In the genomic region with DNA sequence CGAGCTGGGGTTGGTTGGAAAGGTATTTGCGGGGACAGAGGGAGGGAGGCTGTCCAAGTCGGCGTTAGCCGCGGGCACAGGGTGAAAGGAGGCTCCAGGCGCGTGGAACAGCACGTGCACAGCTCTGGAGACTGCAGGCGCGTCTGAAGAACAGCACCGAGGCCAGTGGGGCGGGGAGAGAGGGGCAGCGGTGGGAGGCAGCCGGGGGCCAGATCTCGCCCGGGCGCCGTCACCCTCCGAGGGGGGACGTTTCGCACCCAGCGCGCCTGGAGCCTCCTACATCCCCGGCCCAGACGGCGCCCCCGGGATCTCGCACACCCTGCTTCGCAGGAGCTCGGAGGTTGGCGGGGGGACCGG, we compare ENCODE assay signal across 8 cellular contexts.
DNase-seq lines count a peak whose midpoint lies in the region; ATAC-seq and TF ChIP-seq lines count a peak whose summit lies in the region.

No MANE protein-coding gene starts in this region.

- H3K4me3 Mint-ChIP-seq in activated CD4-positive, alpha-beta T cell treated with anti-CD3 and anti-CD28 coated beads, Interleukin-2, amount 10 ng/mL, durations not matched to agents 7 days and 5 days: peak overlapping the region; percentile 98
- peak overlapping the region; percentile 92 for H3K4me3 Mint-ChIP-seq in stimulated activated memory B cell treated with anti-CD40 and anti-IgM and Interleukin-4, amounts not matched to agents 10 μg/mL and 1 μg/mL and 100 μg/mL, for 72 hours

- no peaks in the 10 kb centered on the region for H3K79me2 ChIP-seq in hepatocyte

- peak overlapping the region; percentile 42 for H3K4me3 ChIP-seq in SJCRH30
- peak overlapping the region; percentile 85 for H3K4me3 ChIP-seq in hepatocyte

- H3K9me3 Mint-ChIP-seq in activated CD4-positive, alpha-beta T cell treated with anti-CD3 and anti-CD28 coated beads, Interleukin-2, amount 10 ng/mL, durations not matched to agents 7 days and 5 days: no peaks in the 10 kb centered on the region
- H3K9me3 Mint-ChIP-seq in stimulated activated memory B cell treated with anti-CD40 and anti-IgM and Interleukin-4, amounts not matched to agents 10 μg/mL and 1 μg/mL and 100 μg/mL, for 72 hours: no peaks in the 10 kb centered on the region

- peak overlapping the region; percentile 11 for H2AFZ ChIP-seq in hepatocyte

- DNase-seq in activated CD4-positive, alpha-beta T cell treated with anti-CD3 and anti-CD28 coated beads, Interleukin-2, amount 10 ng/mL, durations not matched to agents 7 days and 5 days: no peak
- no peak for DNase-seq in activated CD4-positive, alpha-beta T cell treated with anti-CD3 and anti-CD28 coated beads, Interleukin-2, amount 50 U/mL, for 1 hour
- DNase-seq in SJCRH30 (no peak), hepatocyte (ENCODE audit: low spot score) (no peak), DMS53 (lab: John Stamatoyannopoulos, UW) (no peak), NCI-H345 treated with DMSO at 0.1 percent for 48 hours (lab: John Stamatoyannopoulos, UW; ENCODE audit: unreplicated experiment) (no peak), GM19238 (ENCODE audit: insufficient read length, low spot score) (no peak)

- H3K4me1 ChIP-seq in SJCRH30 (no peaks in the 10 kb centered on the region; the same call in 1 of the 2 replicates), hepatocyte (ENCODE audit: insufficient read depth) (peaks cover 17% of the 10 kb centered on the region)

- H3K27ac ChIP-seq in SJCRH30 (no peak overlapping the region), hepatocyte (no peak overlapping the region)

- peaks cover 2% of the 10 kb centered on the region for H3K36me3 Mint-ChIP-seq in activated CD4-positive, alpha-beta T cell treated with anti-CD3 and anti-CD28 coated beads, Interleukin-2, amount 10 ng/mL, durations not matched to agents 7 days and 5 days (ENCODE audit: low read depth)
- H3K36me3 Mint-ChIP-seq in stimulated activated memory B cell treated with anti-CD40 and anti-IgM and Interleukin-4, amounts not matched to agents 10 μg/mL and 1 μg/mL and 100 μg/mL, for 72 hours: no peaks in the 10 kb centered on the region

- no peaks in the 10 kb centered on the region for H4K20me1 ChIP-seq in hepatocyte (ENCODE audit: insufficient read depth, poor library complexity, severe bottlenecking)

- H3K4me2 ChIP-seq in hepatocyte: peak overlapping the region; percentile 97

- peaks cover 49% of the 10 kb centered on the region for H3K27me3 ChIP-seq in SJCRH30
- no peaks in the 10 kb centered on the region for H3K27me3 ChIP-seq in hepatocyte

- ATAC-seq in stimulated activated memory B cell treated with anti-CD40 and anti-IgM and Interleukin-4, amounts not matched to agents 10 μg/mL and 1 μg/mL and 100 μg/mL, for 72 hours: peak; percentile 1

- peaks cover 7% of the 10 kb centered on the region for H3K27me3 Mint-ChIP-seq in activated CD4-positive, alpha-beta T cell treated with anti-CD3 and anti-CD28 coated beads, Interleukin-2, amount 10 ng/mL, durations not matched to agents 7 days and 5 days
- H3K27me3 Mint-ChIP-seq in stimulated activated memory B cell treated with anti-CD40 and anti-IgM and Interleukin-4, amounts not matched to agents 10 μg/mL and 1 μg/mL and 100 μg/mL, for 72 hours: peaks cover 4% of the 10 kb centered on the region

- CTCF ChIA-PET in activated CD4-positive, alpha-beta T cell treated with anti-CD3 and anti-CD28 coated beads, Interleukin-2, amount 10 ng/mL, durations not matched to agents 7 days and 5 days (lab: Charles Lee): interaction anchor here (0.7 to 5.1 kb wide), 5 partner anchors 11 to 72 kb away, joined by 3 to 16 read pairs (median 5); no protein-coding TSS in a partner anchor

- H3K9me3 ChIP-seq in SJCRH30 (replicated peaks): no peaks in the 10 kb centered on the region
- H3K9me3 ChIP-seq in hepatocyte (ENCODE audit: low read depth): no peaks in the 10 kb centered on the region

- H3K36me3 ChIP-seq in SJCRH30 (no peaks in the 10 kb centered on the region), hepatocyte (replicated peaks; ENCODE audit: insufficient read depth, low read depth) (no peaks in the 10 kb centered on the region)

- POLR2A ChIA-PET in activated CD4-positive, alpha-beta T cell treated with anti-CD3 and anti-CD28 coated beads, Interleukin-2, amount 10 ng/mL, durations not matched to agents 7 days and 5 days (lab: Charles Lee): interaction anchor here (0.6 kb wide), 1 partner anchor 32 kb away, joined by 3 read pairs; no protein-coding TSS in a partner anchor

- peaks cover 22% of the 10 kb centered on the region for H3K4me1 Mint-ChIP-seq in activated CD4-positive, alpha-beta T cell treated with anti-CD3 and anti-CD28 coated beads, Interleukin-2, amount 10 ng/mL, durations not matched to agents 7 days and 5 days
- H3K4me1 Mint-ChIP-seq in stimulated activated memory B cell treated with anti-CD40 and anti-IgM and Interleukin-4, amounts not matched to agents 10 μg/mL and 1 μg/mL and 100 μg/mL, for 72 hours: peaks cover 30% of the 10 kb centered on the region

- 0% methylated on average over 9 of the region's 33 CpGs for WGBS in hepatocyte (ENCODE audit: low lambda C conversion rate, missing lambda C conversion rate)

- peak overlapping the region; percentile 99 for H3K27ac Mint-ChIP-seq in activated CD4-positive, alpha-beta T cell treated with anti-CD3 and anti-CD28 coated beads, Interleukin-2, amount 10 ng/mL, durations not matched to agents 7 days and 5 days
- H3K27ac Mint-ChIP-seq in stimulated activated memory B cell treated with anti-CD40 and anti-IgM and Interleukin-4, amounts not matched to agents 10 μg/mL and 1 μg/mL and 100 μg/mL, for 72 hours: peak overlapping the region; percentile 79

- no peak for TF ChIP-seq CTCF in hepatocyte (IDR thresholded peaks at IDR 0.05; ENCODE audit: poor library complexity)

- no peaks in the 10 kb centered on the region for H3K9me2 ChIP-seq in hepatocyte (replicated peaks; ENCODE audit: insufficient read depth)
